Comparison of ENCODE assay signal across 10 cellular contexts in the genomic region with DNA sequence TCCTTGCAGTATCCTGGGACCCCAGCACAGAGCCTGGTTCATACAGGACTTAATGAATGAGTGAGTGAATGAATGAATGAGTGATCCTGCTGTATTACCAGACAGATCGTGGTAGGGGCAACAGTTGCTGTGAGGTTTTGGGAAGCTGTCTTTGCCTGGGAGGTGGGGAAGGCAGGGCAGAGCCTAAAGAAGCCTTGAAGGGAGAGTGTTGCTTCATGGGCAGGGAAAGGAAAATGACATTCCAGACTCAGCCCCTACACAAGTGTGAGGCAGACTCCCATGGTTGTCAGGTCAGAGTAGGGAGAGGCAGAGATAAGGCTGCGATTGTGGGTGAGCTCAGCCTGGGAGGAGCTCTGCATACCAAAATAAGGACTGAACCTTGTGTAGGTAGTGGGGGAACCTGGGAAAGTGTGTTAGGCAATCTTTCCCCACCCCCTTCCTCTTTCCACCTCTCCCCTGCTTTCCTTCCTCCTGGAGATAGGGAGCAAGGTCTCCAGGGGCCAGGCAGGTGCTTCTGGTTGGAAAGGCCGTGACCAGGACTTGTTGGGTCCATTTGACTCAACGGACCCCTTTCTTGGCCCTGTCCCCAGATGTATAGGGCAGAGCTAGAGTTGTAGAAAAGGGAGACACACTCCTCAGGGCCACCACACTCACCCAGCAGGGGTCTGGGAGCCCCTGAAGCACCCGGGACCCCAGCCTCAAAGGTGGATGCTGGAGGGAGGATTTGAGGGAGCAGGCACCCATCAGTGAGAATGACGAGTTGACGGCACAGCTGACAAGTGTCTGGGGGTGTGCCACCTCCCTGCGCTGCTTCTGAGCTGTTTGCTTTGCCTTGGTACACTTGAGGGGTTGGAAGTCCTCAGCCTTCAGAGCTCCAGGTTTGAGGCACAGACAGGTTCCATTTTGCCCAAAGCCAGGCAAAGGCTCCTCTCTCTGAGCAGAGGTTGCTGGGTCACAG. TPM values are rescaled to one million over a fixed set of nuclear protein-coding genes. Genes with fewer than 3 reads are reported as not detected.
A peak's percentile ranks its signal among the peaks of the same experiment; 100 is the strongest.
DNase-seq lines count a peak whose midpoint lies in the region; TF ChIP-seq lines count a peak whose summit lies in the region.
"Had no signal": no experiment of that assay in that cellular context is flagged by ENCODE, and none has a peak within 500 bp of the region (broad histone marks: within the 10 kb centered on the region; RNA-seq: fewer than 3 reads in every experiment).

No MANE protein-coding gene starts in this region.

- TF ChIP-seq CTCF in MM.1S (IDR thresholded peaks at IDR 0.05; ENCODE audit: low read length), result no peak
- TF ChIP-seq CTCF in endothelial cell (IDR thresholded peaks at IDR 0.05; ENCODE audit: unreplicated experiment), result no peak
- no peak for TF ChIP-seq CTCF in sigmoid colon (IDR thresholded peaks at IDR 0.05)

- peak overlapping the region; percentile 29; the same call in 1 of the 2 replicates for H2AFZ ChIP-seq in MM.1S (ENCODE audit: low read length)

- no peaks in the 10 kb centered on the region for H3K79me2 ChIP-seq in MM.1S (ENCODE audit: low read length)

- H3K4me3 Mint-ChIP-seq in endothelial cell (ENCODE audit: unreplicated experiment), result no peak overlapping the region
- H3K4me3 Mint-ChIP-seq in activated naive CD8-positive, alpha-beta T cell treated with anti-CD3 and anti-CD28 coated beads for 36 hours, result no peak overlapping the region
- H3K4me3 Mint-ChIP-seq: activated T-helper 1 cell treated with anti-CD3 and anti-CD28 coated beads, Interleukin-12 subunit alpha, Interleukin-12 subunit beta, Interleukin-2, Interleukin-4 antibody, amounts not matched to agents 30 ng/mL and 10 ng/mL and 1 ng/mL, durations not matched to agents 14 hours and 24 hours and 36 hours had no signal

- DNase-seq in A172 (ENCODE audit: low spot score) (peak; percentile 26), MM.1S (no peak), endothelial cell (ENCODE audit: low spot score) (no peak), NCI-H446 (lab: John Stamatoyannopoulos, UW) (no peak), dermis blood vessel endothelial cell (no peak), sigmoid colon (no peak)
- no peak for DNase-seq in activated naive CD8-positive, alpha-beta T cell treated with anti-CD3 and anti-CD28 coated beads for 36 hours
- DNase-seq: NCI-H510A had no signal

- no peak overlapping the region for H3K4me3 ChIP-seq in MM.1S (ENCODE audit: low read length)
- H3K4me3 ChIP-seq in mucosa of rectum (ENCODE audit: low read length in 2 of 2), result peak overlapping the region in 1 of 2 donors; percentile 9
- no peak overlapping the region for H3K4me3 ChIP-seq in sigmoid colon

- peak overlapping the region; percentile 24 for H3K27ac Mint-ChIP-seq in endothelial cell (ENCODE audit: unreplicated experiment)
- H3K27ac Mint-ChIP-seq in activated naive CD8-positive, alpha-beta T cell treated with anti-CD3 and anti-CD28 coated beads for 36 hours, result no peak overlapping the region
- H3K27ac Mint-ChIP-seq: activated T-helper 1 cell treated with anti-CD3 and anti-CD28 coated beads, Interleukin-12 subunit alpha, Interleukin-12 subunit beta, Interleukin-2, Interleukin-4 antibody, amounts not matched to agents 30 ng/mL and 10 ng/mL and 1 ng/mL, durations not matched to agents 14 hours and 24 hours and 36 hours had no signal

- no peaks in the 10 kb centered on the region for H3K9me3 Mint-ChIP-seq in endothelial cell (ENCODE audit: unreplicated experiment)
- no peaks in the 10 kb centered on the region for H3K9me3 Mint-ChIP-seq in activated naive CD8-positive, alpha-beta T cell treated with anti-CD3 and anti-CD28 coated beads for 36 hours

- peaks cover 13% of the 10 kb centered on the region for H3F3A ChIP-seq in MM.1S (ENCODE audit: insufficient read depth, low read length)

- no peaks in the 10 kb centered on the region for H3K27me3 Mint-ChIP-seq in endothelial cell (ENCODE audit: unreplicated experiment)
- no peaks in the 10 kb centered on the region for H3K27me3 Mint-ChIP-seq in activated naive CD8-positive, alpha-beta T cell treated with anti-CD3 and anti-CD28 coated beads for 36 hours

- H4K20me1 ChIP-seq in MM.1S (ENCODE audit: insufficient read depth, low read length), result no peaks in the 10 kb centered on the region; the same call in 1 of the 2 replicates

- H3K36me3 Mint-ChIP-seq in endothelial cell (ENCODE audit: low read depth, unreplicated experiment), result no peaks in the 10 kb centered on the region
- peaks cover 2% of the 10 kb centered on the region for H3K36me3 Mint-ChIP-seq in activated naive CD8-positive, alpha-beta T cell treated with anti-CD3 and anti-CD28 coated beads for 36 hours

- H3K9ac ChIP-seq in MM.1S (ENCODE audit: low read length), result no peak overlapping the region
- H3K9ac ChIP-seq in mucosa of rectum (ENCODE audit: low read depth in 1 of 2, low read length in 2 of 2), result peak overlapping the region; percentile 75 to 77

- H3K27ac ChIP-seq in MM.1S (ENCODE audit: low read length), result no peak overlapping the region
- H3K27ac ChIP-seq in mucosa of rectum (ENCODE audit: low read depth in 2 of 2, low read length in 2 of 2), result peak overlapping the region; percentile 92 to 94
- no peak overlapping the region for H3K27ac ChIP-seq in sigmoid colon

- H3K36me3 ChIP-seq in MM.1S (replicated peaks; ENCODE audit: insufficient read depth, low read length) (no peaks in the 10 kb centered on the region), mucosa of rectum (ENCODE audit: control insufficient read depth in 2 of 2, insufficient read depth in 2 of 2, low read length in 2 of 2) (no peaks in the 10 kb centered on the region), sigmoid colon (no peaks in the 10 kb centered on the region)

- 59 to 83% methylated on average over 8 of the region's 8 CpGs for WGBS in sigmoid colon, 2 donors

- intact Hi-C loops in sigmoid colon (cut with DNase I), result no loop called here

- H3K27me3 ChIP-seq in MM.1S (replicated peaks; ENCODE audit: insufficient read depth, low read length) (no peaks in the 10 kb centered on the region), mucosa of rectum (ENCODE audit: control insufficient read depth in 2 of 2, insufficient read depth in 2 of 2, low read length in 2 of 2) (no peaks in the 10 kb centered on the region), sigmoid colon (no peaks in the 10 kb centered on the region)

- peaks cover 7% of the 10 kb centered on the region for H3K4me1 Mint-ChIP-seq in endothelial cell (ENCODE audit: unreplicated experiment)
- peaks cover 21% of the 10 kb centered on the region for H3K4me1 Mint-ChIP-seq in activated naive CD8-positive, alpha-beta T cell treated with anti-CD3 and anti-CD28 coated beads for 36 hours

- no peak overlapping the region for H3K4me2 ChIP-seq in MM.1S (ENCODE audit: low read depth, low read length)

- H3K4me1 ChIP-seq in MM.1S (ENCODE audit: low read length) (peaks cover 13% of the 10 kb centered on the region), mucosa of rectum (ENCODE audit: control insufficient read depth in 2 of 2, insufficient read depth in 2 of 2, low read length in 2 of 2) (peaks cover 16 to 22% of the 10 kb centered on the region in 2 donors), sigmoid colon (no peaks in the 10 kb centered on the region)

- no peak for TF ChIP-seq EP300 in sigmoid colon (IDR thresholded peaks at IDR 0.05)

- H3K9me3 ChIP-seq in MM.1S (replicated peaks; ENCODE audit: insufficient read depth, low read length) (no peaks in the 10 kb centered on the region), mucosa of rectum (ENCODE audit: control insufficient read depth in 2 of 2, low read length in 2 of 2) (no peaks in the 10 kb centered on the region), sigmoid colon (no peaks in the 10 kb centered on the region)

- H3K9me2 ChIP-seq in MM.1S (replicated peaks; ENCODE audit: insufficient read depth, low read length), result no peaks in the 10 kb centered on the region

- no peak for TF ChIP-seq POLR2A in sigmoid colon (IDR thresholded peaks at IDR 0.05)

RNA-seq across cellular contexts. Expression of a gene that starts 18.5 kb away (rescaled TPM):
- 7.2 and 8.1 TPM in 2 replicates for total RNA-seq in A172 (2014; rRNA removed; shearing (Covaris generic))
- total RNA-seq in endothelial cell (ENCODE audit: unreplicated experiment) (15.5 TPM), dermis blood vessel endothelial cell (2.9 and 4.4 TPM in 2 replicates), sigmoid colon (10 to 100 TPM; 16.2 to 31.1 (median 30.1) TPM)
- 10 to 100 TPM; 40.1 to 44.9 TPM for total RNA-seq in activated naive CD8-positive, alpha-beta T cell treated with anti-CD3 and anti-CD28 coated beads for 36 hours
- 10 to 100 TPM; 32.4 to 57.1 (median 39.4) TPM for polyA plus RNA-seq in sigmoid colon

RNA-seq across cellular contexts. Expression of a gene that starts 49.2 kb away (rescaled TPM):
- total RNA-seq in A172 (2014; rRNA removed; shearing (Covaris generic)), result not detected in 2 replicates
- not detected for total RNA-seq in endothelial cell (ENCODE audit: unreplicated experiment)
- not detected for total RNA-seq in activated naive CD8-positive, alpha-beta T cell treated with anti-CD3 and anti-CD28 coated beads for 36 hours
- not detected in 2 replicates for total RNA-seq in dermis blood vessel endothelial cell
- total RNA-seq in sigmoid colon, result 1 to 10 TPM in 1 of 4 donors, under 1 TPM in 3; under 0.01 to 1.1 (median 0.15) TPM
- under 1 TPM in 2 of 3 donors, not detected in 1; under 0.01 to 0.09 TPM for polyA plus RNA-seq in sigmoid colon
- total RNA-seq: activated T-helper 1 cell treated with anti-CD3 and anti-CD28 coated beads, Interleukin-12 subunit alpha, Interleukin-12 subunit beta, Interleukin-2, Interleukin-4 antibody, amounts not matched to agents 30 ng/mL and 10 ng/mL and 1 ng/mL, durations not matched to agents 14 hours and 24 hours and 36 hours had no signal

Comparison
In these comparisons a context has a peak if more than half of its experiments do, and no peak if none do; other contexts are left out.
1. H3K27ac ChIP-seq: peak in mucosa of rectum (2 of 2); none in MM.1S (single experiment) and sigmoid colon (0 of 4).